8 cellular contexts compared by ENCODE assay signal in the genomic region with DNA sequence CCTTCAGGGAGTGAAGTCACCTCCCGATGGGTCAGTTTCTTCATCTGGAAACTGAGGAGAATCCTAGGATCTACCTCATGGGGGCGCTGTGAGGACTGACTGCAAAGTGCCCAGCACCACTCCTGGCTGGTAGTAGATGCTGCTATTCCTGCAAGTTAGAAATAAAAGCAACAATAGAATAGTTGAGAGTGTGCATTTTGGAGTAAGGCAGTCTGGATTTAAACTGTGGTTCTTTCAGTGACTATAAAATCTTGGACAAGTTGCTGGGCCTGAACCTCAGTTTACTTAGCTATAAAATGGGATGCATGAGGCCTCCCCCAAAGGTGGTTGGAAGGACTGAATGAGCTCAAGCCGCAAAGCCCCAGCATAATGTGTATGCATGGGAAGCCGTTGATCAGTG.
DNase-seq lines count a peak whose midpoint lies in the region; ATAC-seq and TF ChIP-seq lines count a peak whose summit lies in the region.

No MANE protein-coding gene starts in this region.

- no peak overlapping the region for H2AFZ ChIP-seq in OCI-LY3 (ENCODE audit: low read depth, low read length)

- H3K27me3 ChIP-seq in OCI-LY3 (ENCODE audit: low read depth, low read length) (no peaks in the 10 kb centered on the region), gastroesophageal sphincter (no peaks in the 10 kb centered on the region)

- TF ChIP-seq POLR2A in gastroesophageal sphincter (IDR thresholded peaks at IDR 0.05) = no peak

- 64 to 83% methylated on average over 1 to 4 of the region's 4 CpGs for WGBS in gastroesophageal sphincter (ENCODE audit: low coverage in 1 of 2), 2 donors

- H3K9ac ChIP-seq in OCI-LY3 (ENCODE audit: low read length) = no peak overlapping the region

- no peaks in the 10 kb centered on the region for H3K79me2 ChIP-seq in OCI-LY3 (ENCODE audit: low read length)

- in situ Hi-C loops in astrocyte of the spinal cord (cut with HindIII; ENCODE audit: low sequenced_read_pairs) = no loop called here

- no peak for TF ChIP-seq EP300 in gastroesophageal sphincter (IDR thresholded peaks at IDR 0.05)

- DNase-seq in GM10266 (ENCODE audit: extremely low spot score) = peak; percentile 31
- no peak for DNase-seq in astrocyte of the spinal cord (ENCODE audit: low read depth, low spot score)
- DNase-seq in retinal pigment epithelial cell (ENCODE audit: low read depth) = no peak

- H3K9me3 ChIP-seq in OCI-LY3 (ENCODE audit: insufficient read depth, low read length) (no peaks in the 10 kb centered on the region), gastroesophageal sphincter (no peaks in the 10 kb centered on the region)

- peak; percentile 38 for TF ChIP-seq CTCF in GM10266 (IDR thresholded peaks at IDR 0.05; ENCODE audit: control insufficient read depth, insufficient read depth, low read depth, missing control alignments)
- TF ChIP-seq CTCF in OCI-LY3 (IDR thresholded peaks at IDR 0.05; ENCODE audit: low read depth, low read length) = peak; percentile 77
- peak; percentile 36 for TF ChIP-seq CTCF in astrocyte of the spinal cord (IDR thresholded peaks at IDR 0.05; ENCODE audit: low read depth, low read length)
- peak; percentile 52 for TF ChIP-seq CTCF in retinal pigment epithelial cell (conservative IDR thresholded peaks at IDR 0.05; ENCODE audit: low read depth, low read length)
- TF ChIP-seq CTCF in gastroesophageal sphincter (IDR thresholded peaks at IDR 0.05) = peak in 1 of 4 experiments; percentile 18

- no peaks in the 10 kb centered on the region for H3K36me3 ChIP-seq in OCI-LY3 (replicated peaks; ENCODE audit: low read depth, low read length)
- no peaks in the 10 kb centered on the region for H3K36me3 ChIP-seq in gastroesophageal sphincter

- no peak overlapping the region for H3K4me2 ChIP-seq in OCI-LY3 (ENCODE audit: low read length)

- no peak overlapping the region for H3K4me3 ChIP-seq in OCI-LY3 (ENCODE audit: low read length)
- no peak overlapping the region for H3K4me3 ChIP-seq in astrocyte of the spinal cord (ENCODE audit: low read depth, low read length)
- H3K4me3 ChIP-seq in retinal pigment epithelial cell (ENCODE audit: low read length) = no peak overlapping the region
- H3K4me3 ChIP-seq in gastroesophageal sphincter = no peak overlapping the region

- H3K27ac ChIP-seq in OCI-LY3 (ENCODE audit: low read length) (no peak overlapping the region), gastroesophageal sphincter (no peak overlapping the region)

- ATAC-seq in GM18502 (IDR thresholded peaks at IDR 0.05; ENCODE audit: poor library complexity, unreplicated experiment) = no peak
- ATAC-seq in gastroesophageal sphincter = no peak
- no peak for ATAC-seq in GM21576 (IDR thresholded peaks at IDR 0.05; ENCODE audit: unreplicated experiment)
- ATAC-seq in GM21367 (IDR thresholded peaks at IDR 0.05; ENCODE audit: unreplicated experiment) = no peak

- H3K4me1 ChIP-seq in OCI-LY3 (ENCODE audit: low read length) (peaks cover 31% of the 10 kb centered on the region), gastroesophageal sphincter (no peaks in the 10 kb centered on the region)

- H4K20me1 ChIP-seq in OCI-LY3 (ENCODE audit: insufficient read depth, low read length) = no peaks in the 10 kb centered on the region
